ENCODE assay signal across 8 cellular contexts in the genomic region with DNA sequence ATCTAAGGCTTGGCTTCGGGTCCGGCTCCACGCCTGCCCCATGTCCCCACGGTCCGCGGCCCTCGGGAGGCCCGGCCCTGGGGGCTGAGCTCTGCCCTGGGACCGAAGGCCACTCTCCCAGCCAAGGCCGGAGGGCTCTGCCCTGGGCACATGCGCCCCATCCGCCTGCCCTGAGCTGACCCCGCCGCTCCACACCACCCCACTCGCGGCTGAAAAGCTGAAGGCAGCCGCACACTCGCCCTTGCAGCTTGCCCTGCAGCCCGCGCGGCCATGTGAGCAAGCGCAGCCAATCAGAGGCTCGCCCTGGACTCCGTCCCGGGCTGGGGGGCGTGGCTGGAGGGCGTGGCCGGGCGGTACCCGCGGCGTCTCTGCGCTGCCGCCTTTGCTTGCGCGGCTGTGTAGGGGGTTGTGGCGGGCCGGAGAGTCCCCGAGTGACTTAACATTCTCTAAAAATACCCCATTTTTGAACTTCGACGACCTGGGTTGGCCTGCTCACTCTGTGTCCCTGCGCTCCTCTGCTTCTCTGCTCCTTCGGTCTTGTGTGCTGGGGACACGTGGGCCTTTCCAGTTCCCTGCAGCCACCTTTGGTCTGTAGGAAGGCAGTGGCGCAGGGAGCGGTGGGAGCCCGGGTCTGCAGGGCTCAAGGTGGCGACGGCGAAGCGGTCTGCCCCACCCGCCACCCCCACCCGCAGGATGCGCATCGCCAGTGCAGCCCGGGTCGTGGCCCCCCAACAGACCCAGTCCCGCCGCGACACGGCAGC. TPM values are rescaled to one million over a fixed set of nuclear protein-coding genes. Genes with fewer than 3 reads are reported as not detected.
DNase-seq lines count a peak whose midpoint lies in the region; ATAC-seq and TF ChIP-seq lines count a peak whose summit lies in the region.

No MANE protein-coding gene starts in this region.

- no peaks in the 10 kb centered on the region for H3K79me2 ChIP-seq in DOHH2 (ENCODE audit: control insufficient read depth, low read length)
- no peaks in the 10 kb centered on the region for H3K79me2 ChIP-seq in neural progenitor cell (ENCODE audit: low read depth)

- H3K4me2 ChIP-seq in DOHH2 (ENCODE audit: low read length): peak overlapping the region; percentile 94
- peak overlapping the region; percentile 77 for H3K4me2 ChIP-seq in neural progenitor cell

- no peak overlapping the region for H3K9ac ChIP-seq in neural progenitor cell

- peaks cover 8 to 32% (median 20%) of the 10 kb centered on the region in 3 donors for H3K4me1 Mint-ChIP-seq in IgD-negative memory B cell
- H3K4me1 Mint-ChIP-seq in neural progenitor cell: peaks cover 10% of the 10 kb centered on the region

- no peaks in the 10 kb centered on the region for H3F3A ChIP-seq in DOHH2 (ENCODE audit: control insufficient read depth, insufficient read depth)
- no peaks in the 10 kb centered on the region for H3F3A ChIP-seq in neural progenitor cell (ENCODE audit: low read depth)

- H3K27ac ChIP-seq in DOHH2 (ENCODE audit: low read depth, low read length): no peak overlapping the region
- H3K27ac ChIP-seq in neural progenitor cell: no peak overlapping the region

- ATAC-seq in GM21529 (IDR thresholded peaks at IDR 0.05; ENCODE audit: unreplicated experiment): peak; percentile 94

- H3K4me3 ChIP-seq in DOHH2 (ENCODE audit: low read length) (peak overlapping the region; percentile 80), fibroblast of villous mesenchyme (ENCODE audit: low read depth, low read length) (peak overlapping the region; percentile 69), neural progenitor cell (peak overlapping the region; percentile 52)

- H3K9me3 Mint-ChIP-seq in IgD-negative memory B cell (no peaks in the 10 kb centered on the region), neural progenitor cell (peaks cover 3% of the 10 kb centered on the region)

- TF ChIP-seq CTCF in DOHH2 (IDR thresholded peaks at IDR 0.05; ENCODE audit: low read depth, low read length, poor library complexity, severe bottlenecking) (peak; percentile 25), fibroblast of villous mesenchyme (IDR thresholded peaks at IDR 0.05; ENCODE audit: insufficient read depth, low read depth, low read length) (no peak), neural progenitor cell (IDR thresholded peaks at IDR 0.05) (no peak)

- H3K4me3 Mint-ChIP-seq in IgD-negative memory B cell (peak overlapping the region; percentile 81 to 98 (median 89)), neural progenitor cell (peak overlapping the region; percentile 84)

- H2AFZ ChIP-seq in neural progenitor cell (replicated peaks): peak overlapping the region; percentile 92

- DNase-seq in RPMI8226: peak; percentile 92
- peak; percentile 93 for DNase-seq in activated T-helper 9 cell treated with anti-CD3 and anti-CD28 coated beads, Interleukin-2, amount 50 U/mL, for 16 hours (ENCODE audit: low read depth)
- DNase-seq in fibroblast of villous mesenchyme (ENCODE audit: low read depth): peak; percentile 76
- peak; percentile 95 for DNase-seq in neural progenitor cell (ENCODE audit: low spot score)
- DNase-seq in stromal cell of bone marrow (ENCODE audit: low read depth): peak; percentile 59

- H4K20me1 ChIP-seq in DOHH2 (ENCODE audit: control insufficient read depth, insufficient read depth, low read depth, low read length) (no peaks in the 10 kb centered on the region), neural progenitor cell (ENCODE audit: low read depth) (no peaks in the 10 kb centered on the region)

- H3K27me3 ChIP-seq in DOHH2 (ENCODE audit: control insufficient read depth, low read length): peaks cover 5% of the 10 kb centered on the region; the same call in 1 of the 2 replicates
- peaks cover 51% of the 10 kb centered on the region for H3K27me3 ChIP-seq in neural progenitor cell

- H3K36me3 ChIP-seq in DOHH2 (ENCODE audit: control insufficient read depth, low read length): no peaks in the 10 kb centered on the region
- H3K36me3 ChIP-seq in neural progenitor cell: no peaks in the 10 kb centered on the region

- H3K36me3 Mint-ChIP-seq in IgD-negative memory B cell: no peaks in the 10 kb centered on the region
- H3K36me3 Mint-ChIP-seq in neural progenitor cell: no peaks in the 10 kb centered on the region

- no peaks in the 10 kb centered on the region for H3K9me2 ChIP-seq in DOHH2 (replicated peaks; ENCODE audit: control insufficient read depth, low read length)

- H3K4me1 ChIP-seq in DOHH2 (ENCODE audit: control insufficient read depth, low read length): peaks cover 31% of the 10 kb centered on the region
- no peaks in the 10 kb centered on the region for H3K4me1 ChIP-seq in neural progenitor cell

- peak overlapping the region; percentile 5 to 96 (median 95) for H3K27ac Mint-ChIP-seq in IgD-negative memory B cell
- no peak overlapping the region for H3K27ac Mint-ChIP-seq in neural progenitor cell

- no peaks in the 10 kb centered on the region for H3K9me3 ChIP-seq in DOHH2 (ENCODE audit: control insufficient read depth, insufficient read depth, low read length)
- H3K9me3 ChIP-seq in neural progenitor cell (ENCODE audit: low read depth): no peaks in the 10 kb centered on the region

- H3K27me3 Mint-ChIP-seq in IgD-negative memory B cell (no peaks in the 10 kb centered on the region), neural progenitor cell (ENCODE audit: insufficient read depth, low read depth) (peaks cover 22% of the 10 kb centered on the region)

RNA-seq across cellular contexts. Expression of a gene that starts 8.8 kb away (rescaled TPM):
- polyA plus RNA-seq in IgD-negative memory B cell: 131 TPM
- 19.3 and 30.7 TPM in 2 replicates for total RNA-seq in fibroblast of villous mesenchyme
- 3.5 and 9.4 TPM in 2 replicates for total RNA-seq in neural progenitor cell (ENCODE audit: low replicate concordance)

RNA-seq across cellular contexts. Expression of a gene that starts 22.5 kb away (rescaled TPM):
- polyA plus RNA-seq in IgD-negative memory B cell: 0.45 TPM
- total RNA-seq in fibroblast of villous mesenchyme (2.6 and 3.0 TPM in 2 replicates), neural progenitor cell (ENCODE audit: low replicate concordance) (4.3 and 7.8 TPM in 2 replicates)
